Comparison of ENCODE assay signal across 25 cellular contexts in genomic region chr4:35982318-35982717, GRCh38.
"Had no signal": no experiment of that assay in that cellular context is flagged by ENCODE, and none has a peak within 500 bp of the region (broad histone marks: within the 10 kb centered on the region; RNA-seq: fewer than 3 reads in every experiment).

No MANE protein-coding gene starts in this region.

- H3K4me3 ChIP-seq: SJCRH30 had no signal

- H3K27ac ChIP-seq: SJCRH30 had no signal

- H3K36me3 ChIP-seq: SJCRH30 had no signal

- H3K4me1 ChIP-seq: SJCRH30 had no signal

- DNase-seq: IMR-90, Kasumi-1, KG1, NCI-H1048, NCI-H1105, NCI-H1417, NCI-H1436 treated with DMSO at 0.1 percent for 48 hours, NCI-H1694, NCI-H187 treated with DMSO at 0.1 percent for 48 hours, NCI-H2029 treated with DMSO at 0.1 percent for 48 hours, NCI-H2107, NCI-H226, NCI-H446, NCI-H510A, NCI-H524 treated with DMSO at 0.1 percent for 48 hours, NCI-H69, NCI-H774, PC-3, SHP77 treated with DMSO at 0.1 percent for 48 hours, SJCRH30, T-helper 2 cell had no signal

- ATAC-seq: HepG2, Panc1, PC-3, Right ventricle myocardium inferior, SK-N-SH treated with all-trans-retinoic acid at 6 μM for 48 hours had no signal

- H3K27me3 ChIP-seq: SJCRH30 had no signal

- H3K9me3 ChIP-seq: SJCRH30 had no signal
